In genomic region chr13:31801088-31801487, GRCh38 we compare ENCODE assay signal across 19 cellular contexts.
"Had no signal": no experiment of that assay in that cellular context is flagged by ENCODE, and none has a peak within 500 bp of the region (broad histone marks: within the 10 kb centered on the region; RNA-seq: fewer than 3 reads in every experiment).

No MANE protein-coding gene starts in this region.

- DNase-seq: dorsolateral prefrontal cortex; effector CD8-positive, alpha-beta T cell; heart left ventricle; hippocampal formation; islet precursor cell; mammary epithelial cell; naive thymus-derived CD4-positive, alpha-beta T cell; posterior cingulate gyrus; spleen; stimulated activated CD4-positive, alpha-beta T cell treated with anti-CD3 and anti-CD28 coated beads, Interleukin-15, amount 100 ng/mL, for 24 hours; stimulated activated CD4-positive, alpha-beta T cell treated with anti-CD3 and anti-CD28 coated beads, Interleukin-1b, Interleukin-23, amount 100 ng/mL, for 48 hours; stimulated activated CD4-positive, alpha-beta T cell treated with anti-CD3 and anti-CD28 coated beads, Interleukin-4, amount 100 ng/mL, for 24 hours; stimulated activated naive CD4-positive, alpha-beta T cell; stomach; trophoblast cell had no signal

- ATAC-seq: esophagus mucosa; heart left ventricle; left lobe of liver; naive thymus-derived CD4-positive, alpha-beta T cell; sciatic nerve had no signal

- H3K27ac Mint-ChIP-seq: naive thymus-derived CD4-positive, alpha-beta T cell had no signal

- H3K9me3 Mint-ChIP-seq: neural crest cell had no signal

- H3K4me3 Mint-ChIP-seq: neural crest cell had no signal
